ENCODE assay signal across 8 cellular contexts in the genomic region with DNA sequence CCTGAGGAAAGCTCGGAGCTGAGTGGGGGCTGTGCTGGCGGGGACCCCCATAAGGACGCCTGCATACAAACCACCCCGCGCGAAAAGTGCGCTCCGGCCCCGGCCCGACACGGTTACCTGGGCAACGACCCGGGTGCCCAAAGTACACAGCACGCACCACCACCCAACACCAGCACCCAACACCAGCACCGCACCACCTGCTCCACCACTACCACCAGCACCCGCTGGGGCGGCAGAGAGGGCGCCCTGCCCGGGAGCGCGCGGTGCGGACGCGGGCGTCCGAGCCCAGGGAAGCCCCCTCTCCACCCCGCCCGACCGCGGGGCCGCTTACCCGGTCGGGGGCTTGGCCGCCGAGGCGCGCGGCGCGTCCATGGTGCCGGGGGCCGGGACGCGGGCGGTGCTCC. TPM values are rescaled to one million over a fixed set of nuclear protein-coding genes. Genes with fewer than 3 reads are reported as not detected.
A peak's percentile ranks its signal among the peaks of the same experiment; 100 is the strongest.
DNase-seq lines count a peak whose midpoint lies in the region; ATAC-seq and TF ChIP-seq lines count a peak whose summit lies in the region.

No MANE protein-coding gene starts in this region.

- intact Hi-C loops in right cardiac atrium (cut with DNase I), result no loop called here

- H3K36me3 ChIP-seq in HAP-1 (replicated peaks) (no peaks in the 10 kb centered on the region), RWPE2 (ENCODE audit: low read depth) (no peaks in the 10 kb centered on the region), skeletal muscle tissue (ENCODE audit: control insufficient read depth in 3 of 3, insufficient read depth in 3 of 3, low read length in 3 of 3) (no peaks in the 10 kb centered on the region)

- WGBS in right cardiac atrium, result under 1% methylated on average over 46 of the region's 46 CpGs

- ATAC-seq in RWPE2 (ENCODE audit: low read depth), result peak; percentile 78
- peak; percentile 73 to 76 for ATAC-seq in right cardiac atrium
- ATAC-seq in HG02885 (IDR thresholded peaks at IDR 0.05; ENCODE audit: poor library complexity, unreplicated experiment), result no peak
- ATAC-seq in GM19035 (IDR thresholded peaks at IDR 0.05; ENCODE audit: unreplicated experiment), result no peak

- peak; percentile 16 for TF ChIP-seq CTCF in RWPE2 (IDR thresholded peaks at IDR 0.05; ENCODE audit: poor library complexity, severe bottlenecking)

- H3K9ac ChIP-seq in skeletal muscle tissue (ENCODE audit: low read depth in 1 of 3, low read length in 3 of 3), result peak overlapping the region; percentile 84 to 91 (median 91)

- H3K9me3 ChIP-seq in HAP-1, result no peaks in the 10 kb centered on the region
- H3K9me3 ChIP-seq in RWPE2 (ENCODE audit: severe bottlenecking), result no peaks in the 10 kb centered on the region
- no peaks in the 10 kb centered on the region for H3K9me3 ChIP-seq in right cardiac atrium (ENCODE audit: control insufficient read depth, low read length)
- no peaks in the 10 kb centered on the region for H3K9me3 ChIP-seq in skeletal muscle tissue (ENCODE audit: control insufficient read depth in 3 of 3, low read length in 3 of 3)

- in situ Hi-C loops in HAP-1 (cut with MboI; ENCODE audit: low sequenced_read_pairs), result no loop called here

- peaks cover 16% of the 10 kb centered on the region for H3K4me1 ChIP-seq in HAP-1
- H3K4me1 ChIP-seq in RWPE2 (ENCODE audit: insufficient read depth, poor library complexity, severe bottlenecking), result no peaks in the 10 kb centered on the region
- H3K4me1 ChIP-seq in right cardiac atrium (ENCODE audit: control insufficient read depth, insufficient read depth, low read length), result peaks cover 4% of the 10 kb centered on the region
- H3K4me1 ChIP-seq in skeletal muscle tissue (ENCODE audit: control insufficient read depth in 3 of 3, insufficient read depth in 3 of 3, low read length in 3 of 3), result peaks cover 13 to 16% (median 14%) of the 10 kb centered on the region in 3 donors

- DNase-seq in HAP-1 (ENCODE audit: low spot score in 2 of 2) (peak in 1 of 2 experiments; percentile 72), RWPE2 (ENCODE audit: low spot score) (no peak), right cardiac atrium (peak; percentile 22 to 57 (median 50)), cerebellar cortex (ENCODE audit: low spot score) (no peak)
- no peak for DNase-seq in activated CD4-positive, alpha-beta T cell treated with anti-CD3 and anti-CD28 coated beads for 1 hour

- peak overlapping the region; percentile 23 for H3K27ac ChIP-seq in RWPE2 (ENCODE audit: poor library complexity, severe bottlenecking)
- H3K27ac ChIP-seq in right cardiac atrium (ENCODE audit: low read length), result no peak overlapping the region
- H3K27ac ChIP-seq in skeletal muscle tissue (ENCODE audit: low read depth, low read length), result peak overlapping the region; percentile 64

- H3K4me3 ChIP-seq in HAP-1 (peak overlapping the region; percentile 69), RWPE2 (ENCODE audit: severe bottlenecking) (peak overlapping the region; percentile 52), right cardiac atrium (ENCODE audit: low read length) (peak overlapping the region; percentile 25), skeletal muscle tissue (ENCODE audit: low read length in 3 of 3) (peak overlapping the region; percentile 73 to 91 (median 83))

- H3K27me3 ChIP-seq in HAP-1 (ENCODE audit: low read depth) (no peaks in the 10 kb centered on the region), RWPE2 (ENCODE audit: insufficient read depth, poor library complexity, severe bottlenecking) (peaks cover 22% of the 10 kb centered on the region), right cardiac atrium (ENCODE audit: control insufficient read depth, insufficient read depth) (no peaks in the 10 kb centered on the region), skeletal muscle tissue (ENCODE audit: control insufficient read depth in 3 of 3, insufficient read depth in 3 of 3, low read length in 3 of 3) (peaks cover 0 to 5% (median 0%) of the 10 kb centered on the region in 3 donors)

RNA-seq across cellular contexts. Expression of a gene that starts 0.3 kb away (rescaled TPM):
- total RNA-seq in right cardiac atrium, result 10 to 100 TPM; 45.9 to 56.5 (median 54.7) TPM
- 27.0 TPM for polyA plus RNA-seq in right cardiac atrium
- total RNA-seq in skeletal muscle tissue, result 53.2 TPM

Comparison
In these comparisons a context has a peak if more than half of its experiments do, and no peak if none do; other contexts are left out.
1. DNase-seq: peak in right cardiac atrium (3 of 3); none in RWPE2 (single experiment), cerebellar cortex (single experiment) and activated CD4-positive, alpha-beta T cell treated with anti-CD3 and anti-CD28 coated beads for 1 hour (single experiment).
2. H3K4me3 ChIP-seq: peak in every context shown above with its lines; median percentile 83 in skeletal muscle tissue; 69 in HAP-1; 52 in RWPE2; 25 in right cardiac atrium.
3. ATAC-seq: peak in RWPE2 (single experiment) and right cardiac atrium (2 of 2); none in HG02885 (single experiment) and GM19035 (single experiment).